In the genomic region with DNA sequence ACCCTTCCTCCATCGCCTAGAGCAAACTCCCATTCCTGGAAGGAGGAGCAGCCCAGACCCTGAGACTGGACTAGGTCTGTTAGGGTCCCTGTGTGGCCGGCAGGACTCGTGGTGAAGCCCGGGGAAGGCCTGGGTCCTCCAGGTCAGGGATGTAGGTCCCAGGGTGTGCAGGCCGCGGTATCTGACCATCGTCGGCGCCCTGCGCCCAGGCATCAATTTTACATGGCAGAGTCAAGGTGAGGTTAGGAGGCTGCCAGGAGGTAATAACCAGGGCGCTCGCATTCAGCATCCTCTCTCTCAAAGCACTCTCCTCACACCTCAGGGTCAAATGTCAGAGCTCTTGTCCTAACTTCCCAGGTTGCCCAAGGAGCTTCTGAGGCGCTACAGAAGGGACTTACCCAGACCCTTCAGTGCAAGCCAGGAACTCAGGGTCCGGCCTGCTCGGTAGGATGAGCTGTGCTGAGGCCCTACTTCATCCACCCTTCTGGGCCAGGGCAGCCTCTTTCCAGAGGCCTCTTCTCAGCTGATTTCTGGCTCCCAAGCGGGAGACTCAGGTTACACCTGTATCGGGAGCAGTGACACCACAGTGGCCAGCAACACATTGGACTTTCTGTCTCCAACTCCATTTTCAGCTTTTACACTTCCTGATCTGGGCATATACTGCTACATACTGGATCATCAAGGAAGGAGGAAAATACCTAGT, we compare ENCODE assay signal across 8 cellular contexts. TPM values are rescaled to one million over a fixed set of nuclear protein-coding genes. Genes with fewer than 3 reads are reported as not detected.
DNase-seq lines count a peak whose midpoint lies in the region; ATAC-seq, FAIRE-seq and TF ChIP-seq lines count a peak whose summit lies in the region.

No MANE protein-coding gene starts in this region.

- TF ChIP-seq EP300 in K562 (IDR thresholded peaks at IDR 0.05; ENCODE audit: low read length) = no peak

- H3K27ac ChIP-seq in A673 (ENCODE audit: low read depth, low read length, poor library complexity, severe bottlenecking) (peak overlapping the region; percentile 97), K562 (ENCODE audit: extremely low read depth, low read depth, low read length) (peak overlapping the region; percentile 91), lung (ENCODE audit: low read depth in 1 of 2, low read length in 1 of 2) (peak overlapping the region; percentile 63 to 97), aorta (ENCODE audit: low read depth in 1 of 2, low read length in 2 of 2) (peak overlapping the region; percentile 38 to 68)

- CTCF ChIA-PET in A673 (lab: Charles Lee) = interaction anchor here (0.5 to 3.6 kb wide), 2 partner anchors 133 to 168 kb away, joined by 3 to 28 read pairs; no protein-coding TSS in a partner anchor
- CTCF ChIA-PET in K562 (lab: Yijun Ruan, JAX; ENCODE audit: low intra/inter-chr PET ratio) = interaction anchor here (0.6 kb wide), 1 partner anchor 475 kb away, joined by 3 read pairs; no protein-coding TSS in a partner anchor

- TF ChIP-seq POLR2A in K562 (conservative IDR thresholded peaks at IDR 0.05) = no peak

- intact Hi-C loops in A673 (cut with micrococcal nuclease; ENCODE audit: unreplicated experiment) (no loop called here), K562 (cut with micrococcal nuclease) (loop anchor here (5.0 to 10.0 kb wide), 3 partner anchors 92 to 686 kb away; partner anchors contain the start of genes POLR1A, PTCD3 and TGOLN2), aorta (cut with DNase I) (no loop called here)

- no peaks in the 10 kb centered on the region for H3K27me3 ChIP-seq in A673 (replicated peaks; ENCODE audit: insufficient read depth, low read depth, low read length, poor library complexity)
- H3K27me3 ChIP-seq in K562 (ENCODE audit: control insufficient read depth in 2 of 2, insufficient read depth in 2 of 2, low read length in 2 of 2) = no peaks in the 10 kb centered on the region
- H3K27me3 ChIP-seq in lung (ENCODE audit: control insufficient read depth, insufficient read depth) = no peaks in the 10 kb centered on the region
- H3K27me3 ChIP-seq in aorta (ENCODE audit: control insufficient read depth in 1 of 2, insufficient read depth in 2 of 2, low read length in 1 of 2) = no peaks in the 10 kb centered on the region

- H2AFZ ChIP-seq in K562 (ENCODE audit: low read depth, low read length) = peak overlapping the region; percentile 99

- TF ChIP-seq RAD21 in K562 (CRISPR knock-in tag; conservative IDR thresholded peaks at IDR 0.05 in 1 of 2, IDR thresholded peaks at IDR 0.05 in 1 of 2) = 0 out of 4 replicates have a peak, but pooled peaks of 1 of the 2 experiments have one; percentile 2

- TSS peak; percentile 77 for BruUV-seq in A673 (replicated peaks; lab: Mats Ljungman, UMichigan)
- BruUV-seq in K562 (replicated peaks; lab: Mats Ljungman, UMichigan) = TSS peak; percentile 92

- peak overlapping the region; percentile 89 to 95 for H3K9ac ChIP-seq in K562 (ENCODE audit: insufficient read depth in 1 of 2, low read depth in 2 of 2, low read length in 2 of 2)

- peak; percentile 3 for ATAC-seq in HG02588 (IDR thresholded peaks at IDR 0.05; ENCODE audit: unreplicated experiment)
- ATAC-seq in K562 = peak; percentile 10
- ATAC-seq in lung (ENCODE audit: insufficient read depth, low FRiP score) = no peak
- peak; percentile 1 for ATAC-seq in aorta (ENCODE audit: low FRiP score)
- no peak for ATAC-seq in HG02623 (IDR thresholded peaks at IDR 0.05; ENCODE audit: unreplicated experiment)
- no peak for ATAC-seq in GM18502 (IDR thresholded peaks at IDR 0.05; ENCODE audit: poor library complexity, unreplicated experiment)

- H3K36me3 ChIP-seq in A673 (ENCODE audit: insufficient read depth, low read length, poor library complexity, severe bottlenecking) = no peaks in the 10 kb centered on the region
- H3K36me3 ChIP-seq in K562 (ENCODE audit: control insufficient read depth, insufficient read depth, low read length) = no peaks in the 10 kb centered on the region
- no peaks in the 10 kb centered on the region for H3K36me3 ChIP-seq in lung (ENCODE audit: control insufficient read depth in 2 of 2, insufficient read depth in 2 of 2, low read length in 2 of 2)
- H3K36me3 ChIP-seq in aorta (ENCODE audit: control insufficient read depth in 1 of 2, insufficient read depth in 2 of 2, low read length in 1 of 2) = no peaks in the 10 kb centered on the region

- DNase-seq in A673 (ENCODE audit: low spot score) (no peak), K562 (ENCODE audit: extremely low read depth in 1 of 4, low spot score in 3 of 4) (peak in 1 of 4 experiments; percentile 41), lung (ENCODE audit: low spot score) (no peak), aorta (no peak), KBM-7 (no peak)

- H3K9me3 ChIP-seq in A673 (ENCODE audit: low read depth, low read length, poor library complexity, severe bottlenecking) = no peaks in the 10 kb centered on the region
- H3K9me3 ChIP-seq in K562 (replicated peaks; ENCODE audit: control insufficient read depth, insufficient read depth, low read depth, low read length) = no peaks in the 10 kb centered on the region
- no peaks in the 10 kb centered on the region for H3K9me3 ChIP-seq in lung (ENCODE audit: control insufficient read depth in 2 of 2, insufficient read depth in 1 of 2, low read length in 1 of 2)
- H3K9me3 ChIP-seq in aorta (ENCODE audit: control insufficient read depth, low read length) = no peaks in the 10 kb centered on the region

- peaks cover 3% of the 10 kb centered on the region for H3K9me1 ChIP-seq in K562 (ENCODE audit: control insufficient read depth, insufficient read depth, low read length)

- FAIRE-seq in K562 (lab: Jason Lieb, UNC) = no peak

- peaks cover 28% of the 10 kb centered on the region for H3K4me1 ChIP-seq in A673 (ENCODE audit: insufficient read depth, low read length, poor library complexity, severe bottlenecking)
- peaks cover 65 to 72% of the 10 kb centered on the region in 2 experiments for H3K4me1 ChIP-seq in K562 (replicated peaks in 1 of 2; ENCODE audit: control insufficient read depth in 2 of 2, insufficient read depth in 2 of 2, low read length in 2 of 2)
- H3K4me1 ChIP-seq in lung (ENCODE audit: control insufficient read depth in 2 of 2, insufficient read depth in 2 of 2, low read length in 2 of 2) = peaks cover 0 to 9% of the 10 kb centered on the region in 2 donors
- no peaks in the 10 kb centered on the region for H3K4me1 ChIP-seq in aorta (ENCODE audit: control insufficient read depth in 1 of 2, insufficient read depth in 2 of 2, low read length in 2 of 2)

- peaks cover 18% of the 10 kb centered on the region; the same call in 2 of the 3 replicates for H3K79me2 ChIP-seq in K562 (ENCODE audit: control insufficient read depth, insufficient read depth, low read length)

- no peaks in the 10 kb centered on the region for H4K20me1 ChIP-seq in K562 (replicated peaks; ENCODE audit: control insufficient read depth, insufficient read depth, low read length)

- H3K4me2 ChIP-seq in K562 (ENCODE audit: insufficient read depth, low read length) = peak overlapping the region; percentile 85

- TF ChIP-seq CTCF in A673 (conservative IDR thresholded peaks at IDR 0.05; ENCODE audit: low read depth, low read length) (no peak), K562 (IDR thresholded peaks at IDR 0.05 in 2 of 3, conservative IDR thresholded peaks at IDR 0.05 in 1 of 3; ENCODE audit: insufficient read depth in 2 of 3, low read depth in 1 of 3, low read length in 3 of 3) (no peak), lung (IDR thresholded peaks at IDR 0.05; ENCODE audit: control extremely low read depth, extremely low read depth) (no peak)

- POLR2A ChIA-PET in A673 (lab: Charles Lee; ENCODE audit: low non-redundant PET) (interaction anchor here (0.6 to 1.3 kb wide), 4 partner anchors 119 to 130 kb away, joined by 3 to 9 read pairs (median 4); no protein-coding TSS in a partner anchor), K562 (lab: Yijun Ruan, JAX) (interaction anchor here (0.6 to 63.9 kb wide), 8 partner anchors 9 to 295 kb away, joined by 3 to 1576 read pairs (median 4); partner anchors contain the start of genes ELMOD3, MAT2A, RETSAT and VAMP8)

- in situ Hi-C loops in K562 (cut with MboI) = loop anchor here (5.0 kb wide), 1 partner anchor 138 kb away; no protein-coding TSS in a partner anchor
- in situ Hi-C loops in KBM-7 (cut with MboI; ENCODE audit: low pct_unique_long_range_greater_than_20kb, low sequenced_read_pairs) = no loop called here

- H3K4me3 ChIP-seq in A673 (ENCODE audit: low read depth, low read length, poor library complexity, severe bottlenecking) (peak overlapping the region; percentile 64), K562 (peak overlapping the region; percentile 53), lung (peak overlapping the region; percentile 72), aorta (ENCODE audit: low read length in 2 of 2) (peak overlapping the region; percentile 50 to 53)

- 23% methylated on average over 15 of the region's 17 CpGs for WGBS in K562 (ENCODE audit: insufficient coverage, low coverage, missing lambda C conversion rate)
- WGBS in lung, 2 donors = 56 to 66% methylated on average over 17 of the region's 17 CpGs
- 58 to 63% methylated on average over 17 of the region's 17 CpGs for WGBS in aorta, 2 donors

RNA-seq across cellular contexts. Expression of gene SH2D6, which starts 0.6 kb away (rescaled TPM):
- 0.52 and 1.1 TPM in 2 replicates for total RNA-seq in A673 (2021)
- 0.32 and 1.1 TPM in 2 replicates for total RNA-seq in K562 (2011; cell fraction: chromatin; rRNA removed; ENCODE audit: low replicate concordance)
- total RNA-seq in K562 (2011; cell fraction: nucleolus; rRNA removed) = 1.7 and 1.8 TPM in 2 replicates
- total RNA-seq in K562 (2011; cell fraction: nucleoplasm; rRNA removed) = 0.73 TPM in 1 of 2 replicates, not detected in the other
- 0.20 TPM in 1 of 2 replicates, not detected in the other for total RNA-seq in K562 (2014; rRNA removed)
- total RNA-seq in K562 (2014; rRNA removed; fragmentation: Illumina TruSeq; extraction: Trizol) = 0.76 TPM in 1 of 2 replicates, not detected in the other
- total RNA-seq in K562 (2015; rRNA removed; fragmentation: Illumina TruSeq; extraction: Trizol) = 0.14 TPM in 1 of 2 replicates, not detected in the other
- 0.33 and 0.36 TPM in 2 replicates for total RNA-seq in K562 (2021)
- 0.34 and 0.46 TPM in 2 replicates for polyA plus RNA-seq in K562 (2011; rRNA removed)
- polyA plus RNA-seq in K562 (2011; cell fraction: cytosol; rRNA removed) = 0.76 TPM in 1 of 2 replicates, not detected in the other
- polyA plus RNA-seq in K562 (2011; cell fraction: nucleus; rRNA removed) = 1.1 TPM in 2 replicates
- 0.55 and 1.0 TPM in 2 replicates for polyA plus RNA-seq in K562 (2012)
- polyA plus RNA-seq in K562 (2014; fragmentation: Illumina TruSeq; extraction: Trizol) = not detected in 2 replicates
- under 1 TPM; 0.07 to 0.21 TPM for polyA plus RNA-seq in K562 (2014; fragmentation: Nextera tagmentation; extraction: Ambion mirVana)
- polyA plus RNA-seq in K562 (2014; rRNA removed) = 0.41 and 1.2 TPM in 2 replicates
- polyA minus RNA-seq in K562 (2011; rRNA and poly(A)+ RNA removed) = 0.53 TPM in 1 of 2 replicates, not detected in the other
- polyA minus RNA-seq in K562 (2011; cell fraction: cytosol; rRNA and poly(A)+ RNA removed) = not detected in 2 replicates
- polyA minus RNA-seq in K562 (2011; cell fraction: nucleus; rRNA and poly(A)+ RNA removed) = 0.33 and 1.1 TPM in 2 replicates
- total RNA-seq in lung = under 1 TPM; 0.37 to 0.74 TPM
- polyA plus RNA-seq in lung = under 1 TPM; 0.14 to 0.69 TPM
- total RNA-seq in aorta = not detected
- 1 to 10 TPM in 1 of 2 donors, not detected in 1; 1.5 TPM for polyA plus RNA-seq in aorta

RNA-seq across cellular contexts. Expression of gene CAPG, which starts 9.0 kb away (rescaled TPM):
- total RNA-seq in A673 (2021) (152 and 156 TPM in 2 replicates), K562 (2014; rRNA removed) (59.5 and 80.5 TPM in 2 replicates), K562 (2014; rRNA removed; fragmentation: Illumina TruSeq; extraction: Trizol) (18.9 and 25.3 TPM in 2 replicates), K562 (2015; rRNA removed; fragmentation: Illumina TruSeq; extraction: Trizol) (82.9 and 85.5 TPM in 2 replicates), K562 (2021) (56.0 and 59.5 TPM in 2 replicates), lung (100 to 1,000 TPM in 1 of 2 donors, 10 to 100 TPM in 1; 53.2 to 393 TPM), aorta (10 to 100 TPM; 67.1 to 78.5 TPM)
- 12.5 and 27.5 TPM in 2 replicates for total RNA-seq in K562 (2011; cell fraction: chromatin; rRNA removed; ENCODE audit: low replicate concordance)
- total RNA-seq in K562 (2011; cell fraction: nucleolus; rRNA removed) = 22.3 and 22.9 TPM in 2 replicates
- 12.0 and 16.9 TPM in 2 replicates for total RNA-seq in K562 (2011; cell fraction: nucleoplasm; rRNA removed)
- polyA plus RNA-seq in K562 (2011; rRNA removed) (64.7 and 70.7 TPM in 2 replicates), K562 (2014; fragmentation: Illumina TruSeq; extraction: Trizol) (39.4 and 48.0 TPM in 2 replicates), K562 (2014; fragmentation: Nextera tagmentation; extraction: Ambion mirVana) (10 to 100 TPM; 10.6 to 21.7 TPM), K562 (2014; rRNA removed) (83.4 and 90.4 TPM in 2 replicates), lung (100 to 1,000 TPM; 387 to 415 TPM), aorta (100 to 1,000 TPM in 1 of 2 donors, 10 to 100 TPM in 1; 24.9 to 103 TPM)
- polyA plus RNA-seq in K562 (2011; cell fraction: cytosol; rRNA removed) = 65.8 and 109 TPM in 2 replicates
- polyA plus RNA-seq in K562 (2011; cell fraction: nucleus; rRNA removed) = 41.7 and 43.1 TPM in 2 replicates
- polyA plus RNA-seq in K562 (2012) = 96.2 and 154 TPM in 2 replicates
- polyA minus RNA-seq in K562 (2011; rRNA and poly(A)+ RNA removed) = 14.5 and 26.8 TPM in 2 replicates
- 16.9 and 25.1 TPM in 2 replicates for polyA minus RNA-seq in K562 (2011; cell fraction: cytosol; rRNA and poly(A)+ RNA removed)
- polyA minus RNA-seq in K562 (2011; cell fraction: nucleus; rRNA and poly(A)+ RNA removed) = 11.3 and 15.8 TPM in 2 replicates

Comparison
In these comparisons a context has a peak if more than half of its experiments do, and no peak if none do; other contexts are left out.
1. ATAC-seq: peak in HG02588 (single experiment), K562 (single experiment) and aorta (single experiment); none in lung (single experiment), HG02623 (single experiment) and GM18502 (single experiment).
2. Peak in every context shown above with its lines, with median percentiles within 50 percentile points of each other: H3K27ac ChIP-seq and H3K4me3 ChIP-seq.